Comparison of ENCODE assay signal across 21 cellular contexts in the genomic region with DNA sequence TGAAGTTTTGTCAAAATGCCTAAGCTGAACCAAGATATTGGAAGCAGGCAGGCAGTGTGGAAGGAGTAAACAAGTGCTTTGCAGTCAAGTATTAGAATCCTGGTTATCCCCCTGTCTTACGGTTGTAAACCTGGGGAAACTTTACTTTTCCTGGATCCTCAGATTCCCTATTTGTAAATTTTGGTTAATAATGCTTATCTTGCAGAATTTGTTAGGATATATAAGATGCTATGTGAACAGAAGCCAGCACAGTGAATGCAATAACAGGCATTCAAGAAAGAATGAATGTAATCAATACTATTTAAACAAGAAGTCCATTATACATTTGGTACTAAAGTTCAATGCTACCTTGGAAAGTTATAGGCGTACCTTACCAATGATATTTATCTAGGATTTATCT.
DNase-seq lines count a peak whose midpoint lies in the region; ATAC-seq, FAIRE-seq and TF ChIP-seq lines count a peak whose summit lies in the region.
"Had no signal": no experiment of that assay in that cellular context is flagged by ENCODE, and none has a peak within 500 bp of the region (broad histone marks: within the 10 kb centered on the region; RNA-seq: fewer than 3 reads in every experiment).

No MANE protein-coding gene starts in this region.

- no peak overlapping the region for H3K23ac ChIP-seq in IMR-90 (ENCODE audit: low read depth, low read length)

- H3K56ac ChIP-seq in IMR-90 (ENCODE audit: extremely low read depth, insufficient read depth, low read length) = no peak overlapping the region

- H3K9me1 ChIP-seq in IMR-90 (ENCODE audit: insufficient read depth, low read length) (no peaks in the 10 kb centered on the region; the same call in 1 of the 2 replicates), K562 (ENCODE audit: control insufficient read depth, insufficient read depth, low read length) (no peaks in the 10 kb centered on the region)

- TF ChIP-seq POLR2A in A549 (IDR thresholded peaks at IDR 0.05; ENCODE audit: low read length) (no peak), IMR-90 (IDR thresholded peaks at IDR 0.05; ENCODE audit: low read depth, low read length) (no peak), K562 (conservative IDR thresholded peaks at IDR 0.05) (no peak)

- FAIRE-seq in A549 (lab: Jason Lieb, UNC) (no peak), K562 (lab: Jason Lieb, UNC) (no peak)
- FAIRE-seq: A204.1, D721Med, G401.6, GM12891, GM19239 had no signal

- H4K20me1 ChIP-seq in IMR-90 (ENCODE audit: insufficient read depth, low read length) = no peaks in the 10 kb centered on the region
- H4K20me1 ChIP-seq in K562 (replicated peaks; ENCODE audit: control insufficient read depth, insufficient read depth, low read length) = no peaks in the 10 kb centered on the region
- H4K20me1 ChIP-seq: BLaER1 treated with 17β-estradiol and CSF1 and Interleukin-3, amounts not matched to agents 10 nM and 100 nM had no signal

- no peak overlapping the region for H2BK120ac ChIP-seq in IMR-90 (ENCODE audit: low read depth, low read length)

- H3K4me3 ChIP-seq in A549 = no peak overlapping the region
- no peak overlapping the region for H3K4me3 ChIP-seq in IMR-90 (ENCODE audit: insufficient read depth, low read depth, low read length)
- H3K4me3 ChIP-seq in K562 = no peak overlapping the region
- H3K4me3 ChIP-seq: BLaER1 treated with 17β-estradiol and CSF1 and Interleukin-3, amounts not matched to agents 10 nM and 100 nM had no signal

- H3K14ac ChIP-seq in IMR-90 (replicated peaks; ENCODE audit: low read depth, low read length) = no peak overlapping the region

- H4K8ac ChIP-seq in IMR-90 (ENCODE audit: low read depth in 2 of 2, low read length in 2 of 2) = no peak overlapping the region

- in situ Hi-C loops in IMR-90 (cut with MboI; ENCODE audit: low sequenced_read_pairs) = no loop called here
- in situ Hi-C loops in K562 (cut with MboI) = no loop called here

- H3K18ac ChIP-seq in IMR-90 (ENCODE audit: low read depth, low read length) = no peak overlapping the region

- H3K79me1 ChIP-seq in IMR-90 (ENCODE audit: low read depth in 1 of 2, low read length in 2 of 2) = no peaks in the 10 kb centered on the region

- H2AFZ ChIP-seq in IMR-90 (replicated peaks; ENCODE audit: low read length, poor library complexity) = no peak overlapping the region
- H2AFZ ChIP-seq in K562 (ENCODE audit: low read depth, low read length) = no peak overlapping the region

- BruUV-seq in IMR-90 (replicated peaks; lab: Mats Ljungman, UMichigan) (no TSS peak), K562 (replicated peaks; lab: Mats Ljungman, UMichigan) (no TSS peak)

- no peak for TF ChIP-seq RAD21 in A549 (conservative IDR thresholded peaks at IDR 0.05 in 1 of 2, IDR thresholded peaks at IDR 0.05 in 1 of 2)
- no peak for TF ChIP-seq RAD21 in IMR-90 (IDR thresholded peaks at IDR 0.05; ENCODE audit: low read length)
- TF ChIP-seq RAD21 in K562 (CRISPR knock-in tag; conservative IDR thresholded peaks at IDR 0.05 in 1 of 2, IDR thresholded peaks at IDR 0.05 in 1 of 2) = no peak

- H3K27ac ChIP-seq in A549 (no peak overlapping the region), IMR-90 (ENCODE audit: insufficient read depth, low read length) (no peak overlapping the region), K562 (ENCODE audit: extremely low read depth, low read depth, low read length) (no peak overlapping the region)
- H3K27ac ChIP-seq: BLaER1 treated with 17β-estradiol and CSF1 and Interleukin-3, amounts not matched to agents 10 nM and 100 nM; C4-2B had no signal

- 93% methylated on average over 2 of the region's 2 CpGs for WGBS in A549 (ENCODE audit: missing lambda C conversion rate)
- WGBS in IMR-90 (ENCODE audit: extremely low coverage in 2 of 2, insufficient read length in 1 of 2), 2 experiments = no CpG with 5 or more reads among the region's 2 CpGs
- WGBS in K562 (ENCODE audit: insufficient coverage, low coverage, missing lambda C conversion rate) = 2% methylated on average over 2 of the region's 2 CpGs

- no peak overlapping the region for H4K5ac ChIP-seq in IMR-90 (ENCODE audit: low read depth, low read length)

- H3K79me2 ChIP-seq in K562 (ENCODE audit: control insufficient read depth, insufficient read depth, low read length) = no peaks in the 10 kb centered on the region

- H2BK15ac ChIP-seq in IMR-90 (ENCODE audit: low read depth, low read length) = no peak overlapping the region

- H3K27me3 ChIP-seq in IMR-90 (ENCODE audit: control insufficient read depth, insufficient read depth, low read length) (peaks cover 40% of the 10 kb centered on the region), K562 (ENCODE audit: control insufficient read depth in 2 of 2, insufficient read depth in 2 of 2, low read length in 2 of 2) (peaks cover 9 to 14% of the 10 kb centered on the region in 2 experiments; a peak in 3 of 5 replicates)
- H3K27me3 ChIP-seq: BLaER1 treated with 17β-estradiol and CSF1 and Interleukin-3, amounts not matched to agents 10 nM and 100 nM had no signal

- no peak overlapping the region for H2BK20ac ChIP-seq in IMR-90 (ENCODE audit: low read depth, low read length)

- no peak overlapping the region for H3K9ac ChIP-seq in IMR-90 (ENCODE audit: low read depth, low read length)
- no peak overlapping the region for H3K9ac ChIP-seq in K562 (ENCODE audit: insufficient read depth in 1 of 2, low read depth in 2 of 2, low read length in 2 of 2)
- H3K9ac ChIP-seq: BLaER1 treated with 17β-estradiol and CSF1 and Interleukin-3, amounts not matched to agents 10 nM and 100 nM had no signal

- H3K4me2 ChIP-seq in A549 (no peak overlapping the region), IMR-90 (ENCODE audit: low read depth, low read length) (no peak overlapping the region), K562 (ENCODE audit: insufficient read depth, low read length) (no peak overlapping the region)

- dilution Hi-C loops in IMR-90 (cut with HindIII; ENCODE audit: low sequenced_read_pairs, unreplicated experiment) = no loop called here

- POLR2A ChIA-PET in A549 (lab: Yijun Ruan, JAX) = no interaction called here
- POLR2A ChIA-PET in IMR-90 (lab: Charles Lee; ENCODE audit: unreplicated experiment) = no interaction called here
- POLR2A ChIA-PET in K562 (lab: Yijun Ruan, JAX) = no interaction called here

- H3K4ac ChIP-seq in IMR-90 (ENCODE audit: low read depth, low read length) = no peak overlapping the region

- TF ChIP-seq CTCF in A549 (IDR thresholded peaks at IDR 0.05) (no peak), IMR-90 (conservative IDR thresholded peaks at IDR 0.05; ENCODE audit: low read depth, low read length) (no peak), K562 (IDR thresholded peaks at IDR 0.05 in 2 of 3, conservative IDR thresholded peaks at IDR 0.05 in 1 of 3; ENCODE audit: insufficient read depth in 2 of 3, low read depth in 1 of 3, low read length in 3 of 3) (no peak)

- intact Hi-C loops in IMR-90 (cut with micrococcal nuclease) (no loop called here), K562 (cut with micrococcal nuclease) (no loop called here)

- CTCF ChIA-PET in A549 (lab: Yijun Ruan, JAX) (interaction anchor here (1.1 kb wide), 1 partner anchor 46 kb away, joined by 3 read pairs; no protein-coding TSS in a partner anchor), IMR-90 (lab: Yijun Ruan, JAX) (no interaction called here), K562 (lab: Yijun Ruan, JAX; ENCODE audit: low intra/inter-chr PET ratio) (no interaction called here)

- no peak for TF ChIP-seq EP300 in A549 (IDR thresholded peaks at IDR 0.05)
- TF ChIP-seq EP300 in K562 (IDR thresholded peaks at IDR 0.05; ENCODE audit: low read length) = no peak

- no peak overlapping the region for H2BK5ac ChIP-seq in IMR-90 (ENCODE audit: low read depth, low read length, poor library complexity, severe bottlenecking)

- H3K9me3 ChIP-seq in A549 = no peaks in the 10 kb centered on the region
- H3K9me3 ChIP-seq in IMR-90 (ENCODE audit: control insufficient read depth, insufficient read depth, low read length) = no peaks in the 10 kb centered on the region
- no peaks in the 10 kb centered on the region for H3K9me3 ChIP-seq in K562 (replicated peaks; ENCODE audit: control insufficient read depth, insufficient read depth, low read depth, low read length)
- H3K9me3 ChIP-seq: Caco-2 had no signal

- DNase-seq in A549 (ENCODE audit: low read depth in 1 of 2, low spot score in 1 of 2) (no peak), IMR-90 (no peak), K562 (ENCODE audit: extremely low read depth in 1 of 4, low spot score in 3 of 4) (no peak), NCI-H2227 (lab: John Stamatoyannopoulos, UW; ENCODE audit: unreplicated experiment) (no peak)
- DNase-seq in stimulated activated naive CD4-positive, alpha-beta T cell (lab: John Stamatoyannopoulos, UW) = no peak
- DNase-seq: 8988T; AML-193; Caco-2; Calu3; CD4-positive, alpha-beta T cell; CD8-positive, alpha-beta T cell; DMS79 treated with DMSO at 0.1 percent for 48 hours; GF-D8 had no signal

- H2AK9ac ChIP-seq in IMR-90 (replicated peaks; ENCODE audit: low read depth, low read length, poor library complexity) = no peak overlapping the region

- H3K36me3 ChIP-seq in IMR-90 (ENCODE audit: control insufficient read depth, insufficient read depth, low read length) = no peaks in the 10 kb centered on the region
- no peaks in the 10 kb centered on the region for H3K36me3 ChIP-seq in K562 (ENCODE audit: control insufficient read depth, insufficient read depth, low read length)

- no peak overlapping the region for H4K91ac ChIP-seq in IMR-90 (ENCODE audit: insufficient read depth, low read depth, low read length)

- ATAC-seq in A549 (no peak), IMR-90 (ENCODE audit: low read depth) (no peak), K562 (no peak), GM21528 (IDR thresholded peaks at IDR 0.05; ENCODE audit: low FRiP score, unreplicated experiment) (no peak)
- ATAC-seq: CD8-positive, alpha-beta T cell had no signal

- H3K4me1 ChIP-seq in A549 (peaks cover 27% of the 10 kb centered on the region), IMR-90 (ENCODE audit: control insufficient read depth, insufficient read depth, low read length) (no peaks in the 10 kb centered on the region; the same call in 1 of the 2 replicates), K562 (replicated peaks in 1 of 2; ENCODE audit: control insufficient read depth in 2 of 2, insufficient read depth in 2 of 2, low read length in 2 of 2) (no peaks in the 10 kb centered on the region)

- H2AK5ac ChIP-seq in IMR-90 (ENCODE audit: low read depth, low read length) = no peak overlapping the region

TF ChIP-seq in IMR-90, 13 proteins besides CTCF, POLR2A, EP300 and RAD21:
- TF ChIP-seq NFE2L2 (IDR thresholded peaks at IDR 0.05; ENCODE audit: low read depth, low read length) (no peak), MAFK (IDR thresholded peaks at IDR 0.05; ENCODE audit: low read depth, low read length) (peak; percentile 89), MXI1 (IDR thresholded peaks at IDR 0.05; ENCODE audit: borderline replicate concordance, low read depth, low read length) (no peak)

TF ChIP-seq in K562, 482 proteins besides CTCF, POLR2A, EP300 and RAD21 (continues in another document):
- TF ChIP-seq, protein P1, sequence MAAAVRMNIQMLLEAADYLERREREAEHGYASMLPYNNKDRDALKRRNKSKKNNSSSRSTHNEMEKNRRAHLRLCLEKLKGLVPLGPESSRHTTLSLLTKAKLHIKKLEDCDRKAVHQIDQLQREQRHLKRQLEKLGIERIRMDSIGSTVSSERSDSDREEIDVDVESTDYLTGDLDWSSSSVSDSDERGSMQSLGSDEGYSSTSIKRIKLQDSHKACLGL (CRISPR knock-in tag; IDR thresholded peaks at IDR 0.05; ENCODE audit: borderline replicate concordance, poor library complexity, severe bottlenecking) = no peak
- TF ChIP-seq CTBP1 (IDR thresholded peaks at IDR 0.05; ENCODE audit: borderline replicate concordance) (no peak), MAFG (tag; conservative IDR thresholded peaks at IDR 0.05) (peak; percentile 64)
